Comparison of ENCODE assay signal across 19 cellular contexts in genomic region chr14:68539311-68539737, GRCh38.
DNase-seq lines count a peak whose midpoint lies in the region; ATAC-seq and TF ChIP-seq lines count a peak whose summit lies in the region.
"Had no signal": no experiment of that assay in that cellular context is flagged by ENCODE, and none has a peak within 500 bp of the region (broad histone marks: within the 10 kb centered on the region; RNA-seq: fewer than 3 reads in every experiment).

No MANE protein-coding gene starts in this region.

- 61 to 67% (median 64%) methylated on average over 6 of the region's 6 CpGs for WGBS in heart left ventricle, 4 donors
- 78 to 86% (median 79%) methylated on average over 6 of the region's 6 CpGs for WGBS in spleen, 5 donors

- no peak overlapping the region for H3K27ac Mint-ChIP-seq in CD4-positive, alpha-beta T cell
- H3K27ac Mint-ChIP-seq: activated CD4-positive, alpha-beta T cell treated with anti-CD3 and anti-CD28 coated beads, Interleukin-2, amount 10 ng/mL, durations not matched to agents 7 days and 5 days; stimulated activated effector memory CD8-positive, alpha-beta T cell treated with anti-CD3 and anti-CD28 coated beads, Interleukin-12 subunit alpha, Interleukin-12 subunit beta, amount 100 ng/mL, for 72 hours had no signal

- CTCF ChIA-PET in CD4-positive, alpha-beta T cell (lab: Charles Lee) = interaction anchor here (0.7 kb wide), 1 partner anchor 176 kb away, joined by 3 read pairs; no protein-coding TSS in a partner anchor

- H3K27ac ChIP-seq in RWPE2 (ENCODE audit: poor library complexity, severe bottlenecking) (peak overlapping the region; percentile 3), heart left ventricle (peak overlapping the region in 7 of 12 donors; percentile 2 to 46 (median 25)), muscle layer of colon (ENCODE audit: low read depth, low read length) (no peak overlapping the region), spleen (peak overlapping the region in 5 of 8 donors; percentile 13 to 54 (median 34))
- no peak overlapping the region for H3K27ac ChIP-seq in CD4-positive, alpha-beta T cell (ENCODE audit: low read depth, low read length)

- H3K27me3 ChIP-seq in RWPE2 (ENCODE audit: insufficient read depth, poor library complexity, severe bottlenecking) (no peaks in the 10 kb centered on the region), heart left ventricle (no peaks in the 10 kb centered on the region), muscle layer of colon (ENCODE audit: control insufficient read depth in 1 of 2, insufficient read depth in 2 of 2, low read length in 2 of 2) (no peaks in the 10 kb centered on the region), spleen (replicated peaks in 1 of 7) (no peaks in the 10 kb centered on the region)
- H3K27me3 ChIP-seq in CD4-positive, alpha-beta T cell (ENCODE audit: control insufficient read depth, insufficient read depth, low read length) = no peaks in the 10 kb centered on the region
- H3K27me3 ChIP-seq: transverse colon had no signal

- H3K4me1 ChIP-seq in RWPE2 (ENCODE audit: insufficient read depth, poor library complexity, severe bottlenecking) = peaks cover 30% of the 10 kb centered on the region
- peaks cover 0 to 35% (median 16%) of the 10 kb centered on the region in 12 donors for H3K4me1 ChIP-seq in heart left ventricle
- peaks cover 38% of the 10 kb centered on the region for H3K4me1 ChIP-seq in muscle layer of colon (ENCODE audit: insufficient read depth, low read length)
- peaks cover 0 to 15% (median 5%) of the 10 kb centered on the region in 6 donors for H3K4me1 ChIP-seq in spleen
- H3K4me1 ChIP-seq: prostate gland had no signal

- intact Hi-C loops in heart left ventricle (cut with DNase I) (no loop called here), spleen (cut with DNase I; ENCODE audit: low total_unique reads) (no loop called here)
- intact Hi-C loops in CD4-positive, alpha-beta T cell (cut with DNase I, micrococcal nuclease) = no loop called here

- ATAC-seq in RWPE2 (ENCODE audit: low read depth) (no peak), heart left ventricle (peak; percentile 69 to 83 (median 74)), HG03378 (IDR thresholded peaks at IDR 0.05; ENCODE audit: unreplicated experiment) (no peak), HG03139 (IDR thresholded peaks at IDR 0.05; ENCODE audit: unreplicated experiment) (no peak)
- no peak for ATAC-seq in CD4-positive, alpha-beta T cell (ENCODE audit: poor library complexity)
- ATAC-seq: stimulated activated effector memory CD8-positive, alpha-beta T cell treated with anti-CD3 and anti-CD28 coated beads, Interleukin-12 subunit alpha, Interleukin-12 subunit beta, amount 100 ng/mL, for 72 hours had no signal

- H3K36me3 ChIP-seq in RWPE2 (ENCODE audit: low read depth) (no peaks in the 10 kb centered on the region), heart left ventricle (no peaks in the 10 kb centered on the region), muscle layer of colon (ENCODE audit: insufficient read depth, low read length) (no peaks in the 10 kb centered on the region), spleen (no peaks in the 10 kb centered on the region)
- H3K36me3 ChIP-seq: prostate gland, transverse colon had no signal

- H3K4me3 ChIP-seq in RWPE2 (ENCODE audit: severe bottlenecking) (no peak overlapping the region), heart left ventricle (no peak overlapping the region), muscle layer of colon (ENCODE audit: low read depth in 1 of 2, low read length in 2 of 2) (no peak overlapping the region), spleen (no peak overlapping the region)
- H3K4me3 ChIP-seq: prostate gland, transverse colon had no signal

- H3K27me3 Mint-ChIP-seq in CD4-positive, alpha-beta T cell = no peaks in the 10 kb centered on the region
- H3K27me3 Mint-ChIP-seq: activated CD4-positive, alpha-beta T cell treated with anti-CD3 and anti-CD28 coated beads, Interleukin-2, amount 10 ng/mL, durations not matched to agents 7 days and 5 days; CD4-positive, alpha-beta memory T cell; central memory CD8-positive, alpha-beta T cell had no signal

- no peaks in the 10 kb centered on the region for H3K9me3 Mint-ChIP-seq in CD4-positive, alpha-beta T cell
- H3K9me3 Mint-ChIP-seq: activated CD4-positive, alpha-beta T cell treated with anti-CD3 and anti-CD28 coated beads, Interleukin-2, amount 10 ng/mL, durations not matched to agents 7 days and 5 days; CD4-positive, alpha-beta memory T cell; central memory CD8-positive, alpha-beta T cell had no signal

- H3K4me3 Mint-ChIP-seq in CD4-positive, alpha-beta T cell = no peak overlapping the region
- H3K4me3 Mint-ChIP-seq: activated CD4-positive, alpha-beta T cell treated with anti-CD3 and anti-CD28 coated beads, Interleukin-2, amount 10 ng/mL, durations not matched to agents 7 days and 5 days; CD4-positive, alpha-beta memory T cell; central memory CD8-positive, alpha-beta T cell; stimulated activated effector memory CD8-positive, alpha-beta T cell treated with anti-CD3 and anti-CD28 coated beads, Interleukin-12 subunit alpha, Interleukin-12 subunit beta, amount 100 ng/mL, for 72 hours had no signal

- TF ChIP-seq CTCF in RWPE2 (IDR thresholded peaks at IDR 0.05; ENCODE audit: poor library complexity, severe bottlenecking) (no peak), heart left ventricle (IDR thresholded peaks at IDR 0.05) (no peak), spleen (IDR thresholded peaks at IDR 0.05 in 8 of 11, conservative IDR thresholded peaks at IDR 0.05 in 3 of 11) (no peak)
- no peak for TF ChIP-seq CTCF in CD4-positive, alpha-beta T cell (IDR thresholded peaks at IDR 0.05)

- H3K9me3 ChIP-seq in RWPE2 (ENCODE audit: severe bottlenecking) = no peaks in the 10 kb centered on the region
- no peaks in the 10 kb centered on the region for H3K9me3 ChIP-seq in heart left ventricle
- no peaks in the 10 kb centered on the region for H3K9me3 ChIP-seq in muscle layer of colon (ENCODE audit: low read length)
- no peaks in the 10 kb centered on the region for H3K9me3 ChIP-seq in spleen
- H3K9me3 ChIP-seq in CD4-positive, alpha-beta T cell (ENCODE audit: control insufficient read depth, low read length) = no peaks in the 10 kb centered on the region
- H3K9me3 ChIP-seq: prostate gland, transverse colon had no signal

- H3K9ac ChIP-seq in muscle layer of colon (ENCODE audit: low read length) = peak overlapping the region; percentile 30

- no peaks in the 10 kb centered on the region for H3K36me3 Mint-ChIP-seq in CD4-positive, alpha-beta T cell (ENCODE audit: low read depth)
- H3K36me3 Mint-ChIP-seq: stimulated activated effector memory CD8-positive, alpha-beta T cell treated with anti-CD3 and anti-CD28 coated beads, Interleukin-12 subunit alpha, Interleukin-12 subunit beta, amount 100 ng/mL, for 72 hours had no signal

- no peak for DNase-seq in RWPE2 (ENCODE audit: low spot score)
- DNase-seq in heart left ventricle = peak in 2 of 5 donors; percentile 49 to 65
- DNase-seq in spleen = no peak
- no peak for DNase-seq in CD4-positive, alpha-beta T cell
- no peak for DNase-seq in RKO (ENCODE audit: low spot score)
- DNase-seq: activated CD4-positive, alpha-beta T cell treated with anti-CD3 and anti-CD28 coated beads, Interleukin-2, amount 10 ng/mL, durations not matched to agents 7 days and 5 days; amniotic stem cell; CD4-positive, alpha-beta memory T cell; DMS79; effector memory CD4-positive, alpha-beta T cell; NCI-H2227 treated with DMSO at 0.1 percent for 48 hours; stimulated activated CD4-positive, alpha-beta T cell treated with anti-CD3 and anti-CD28 coated beads, Interleukin-15, amount 100 ng/mL, for 24 hours; transverse colon had no signal

- H3K4me1 Mint-ChIP-seq in CD4-positive, alpha-beta T cell (ENCODE audit: low read depth) = peaks cover 5% of the 10 kb centered on the region
- H3K4me1 Mint-ChIP-seq: activated CD4-positive, alpha-beta T cell treated with anti-CD3 and anti-CD28 coated beads, Interleukin-2, amount 10 ng/mL, durations not matched to agents 7 days and 5 days had no signal

- POLR2A ChIA-PET in CD4-positive, alpha-beta T cell (lab: Charles Lee) = interaction anchor here (0.6 to 2.0 kb wide), 2 partner anchors 112 to 251 kb away, joined by 3 to 4 read pairs; no protein-coding TSS in a partner anchor

- no peak for TF ChIP-seq POLR2A in heart left ventricle (IDR thresholded peaks at IDR 0.05)
- TF ChIP-seq POLR2A in spleen (IDR thresholded peaks at IDR 0.05) = no peak

Comparison
In these comparisons a context has a peak if more than half of its experiments do, and no peak if none do; other contexts are left out.
1. ATAC-seq: peak in heart left ventricle (4 of 4); none in RWPE2 (single experiment), HG03378 (single experiment), HG03139 (single experiment) and CD4-positive, alpha-beta T cell (single experiment).
2. H3K27ac ChIP-seq: peak in RWPE2 (single experiment), heart left ventricle (7 of 12) and spleen (5 of 8); none in muscle layer of colon (single experiment) and CD4-positive, alpha-beta T cell (single experiment).